ENCODE assay signal across 8 cellular contexts in the genomic region with DNA sequence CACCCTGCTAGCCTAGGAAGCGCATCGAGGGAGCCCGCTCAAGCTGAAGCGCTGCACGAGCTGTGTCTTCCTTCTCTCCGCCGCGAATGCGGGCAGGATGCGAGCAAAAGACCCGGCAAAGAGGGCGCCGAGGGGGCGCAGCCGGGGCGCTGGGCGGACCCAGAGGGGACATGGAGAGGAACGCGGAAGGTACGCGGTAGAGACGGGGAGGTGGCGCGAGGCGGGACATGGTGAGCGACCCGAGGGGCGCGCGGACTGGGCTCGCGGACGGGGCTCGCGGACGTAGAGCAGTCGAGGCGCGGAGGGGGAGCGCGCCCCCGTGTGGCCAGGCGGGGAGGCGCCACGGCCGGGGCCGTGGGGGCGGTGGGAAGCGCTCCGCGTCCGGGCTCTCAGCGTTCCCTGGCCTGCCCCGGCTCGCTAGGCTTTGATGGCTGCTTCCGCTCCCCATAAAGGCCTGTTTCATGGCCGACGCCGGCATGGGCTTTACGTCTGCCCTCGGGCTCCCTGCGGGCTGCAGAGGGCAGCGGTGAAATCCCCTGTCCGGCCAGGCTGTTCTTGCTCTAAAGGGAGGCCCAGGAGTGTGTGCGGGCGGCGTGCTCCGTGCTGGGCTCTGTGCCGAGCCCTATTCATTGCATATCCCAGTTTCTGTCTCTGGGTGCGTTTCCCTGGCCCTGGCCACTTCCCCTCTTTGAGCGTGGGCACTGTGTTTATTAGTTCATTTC. TPM values are rescaled to one million over a fixed set of nuclear protein-coding genes. Genes with fewer than 3 reads are reported as not detected.
DNase-seq lines count a peak whose midpoint lies in the region; ATAC-seq and TF ChIP-seq lines count a peak whose summit lies in the region.

No MANE protein-coding gene starts in this region.

- H3K9me3 ChIP-seq in BE2C, result no peaks in the 10 kb centered on the region
- H3K9me3 ChIP-seq in HAP-1, result no peaks in the 10 kb centered on the region
- H3K9me3 ChIP-seq in OCI-LY7 (ENCODE audit: low read length), result no peaks in the 10 kb centered on the region

- ATAC-seq in foreskin keratinocyte, result peak; percentile 87
- peak; percentile 82 to 92 for ATAC-seq in natural killer cell treated with Interleukin-12 subunit alpha and Interleukin-12 subunit beta and Interleukin-15 and Interleukin-18, amount 100 ng/mL, for 72 hours
- peak; percentile 87 for ATAC-seq in stimulated activated naive CD8-positive, alpha-beta T cell treated with anti-CD3 and anti-CD28 coated beads, Interleukin-15, amount 100 ng/mL, for 72 hours
- ATAC-seq in GM18909 (IDR thresholded peaks at IDR 0.05; ENCODE audit: poor library complexity, unreplicated experiment), result no peak

- H3K27ac ChIP-seq in OCI-LY7 (ENCODE audit: low read depth, low read length, poor library complexity, severe bottlenecking), result no peak overlapping the region
- peak overlapping the region; percentile 60 for H3K27ac ChIP-seq in foreskin keratinocyte

- no peak overlapping the region for H2AFZ ChIP-seq in OCI-LY7 (ENCODE audit: low read length)

- TF ChIP-seq CTCF in BE2C (IDR thresholded peaks at IDR 0.05; ENCODE audit: low read depth, low read length) (peak; percentile 62), OCI-LY7 (conservative IDR thresholded peaks at IDR 0.05; ENCODE audit: low read length) (peak; percentile 58), foreskin keratinocyte (conservative IDR thresholded peaks at IDR 0.05) (peak; percentile 96)

- BruUV-seq in OCI-LY7 (replicated peaks; lab: Mats Ljungman, UMichigan), result no TSS peak

- intact Hi-C loops in OCI-LY7 (cut with micrococcal nuclease; ENCODE audit: unreplicated experiment), result no loop called here

- no peak overlapping the region for H3K4me2 ChIP-seq in OCI-LY7 (ENCODE audit: low read length)

- in situ Hi-C loops in HAP-1 (cut with MboI; ENCODE audit: low sequenced_read_pairs), result no loop called here

- H3K4me3 ChIP-seq in BE2C (ENCODE audit: low read depth, low read length) (peak overlapping the region; percentile 64), HAP-1 (peak overlapping the region; percentile 40), OCI-LY7 (ENCODE audit: low read depth, low read length, poor library complexity, severe bottlenecking) (no peak overlapping the region)

- no peaks in the 10 kb centered on the region for H3K79me2 ChIP-seq in OCI-LY7 (ENCODE audit: insufficient read depth, low read depth, low read length)

- no peaks in the 10 kb centered on the region for H3K9me2 ChIP-seq in OCI-LY7 (ENCODE audit: insufficient read depth, low read length)

- H3K27me3 Mint-ChIP-seq in natural killer cell treated with Interleukin-12 subunit alpha and Interleukin-12 subunit beta and Interleukin-15 and Interleukin-18, amount 100 ng/mL, for 72 hours, result peaks cover 52 to 60% of the 10 kb centered on the region in 2 donors
- H3K27me3 Mint-ChIP-seq in stimulated activated naive CD8-positive, alpha-beta T cell treated with anti-CD3 and anti-CD28 coated beads, Interleukin-15, amount 100 ng/mL, for 72 hours, result peaks cover 100% of the 10 kb centered on the region

- peaks cover 2% of the 10 kb centered on the region for H3K9me3 Mint-ChIP-seq in natural killer cell treated with Interleukin-12 subunit alpha and Interleukin-12 subunit beta and Interleukin-15 and Interleukin-18, amount 100 ng/mL, for 72 hours
- peaks cover 12 to 13% of the 10 kb centered on the region in 2 donors for H3K9me3 Mint-ChIP-seq in stimulated activated naive CD8-positive, alpha-beta T cell treated with anti-CD3 and anti-CD28 coated beads, Interleukin-15, amount 100 ng/mL, for 72 hours

- no peak overlapping the region for H3K27ac Mint-ChIP-seq in natural killer cell treated with Interleukin-12 subunit alpha and Interleukin-12 subunit beta and Interleukin-15 and Interleukin-18, amount 100 ng/mL, for 72 hours
- H3K27ac Mint-ChIP-seq in stimulated activated naive CD8-positive, alpha-beta T cell treated with anti-CD3 and anti-CD28 coated beads, Interleukin-15, amount 100 ng/mL, for 72 hours, result no peak overlapping the region

- CTCF ChIA-PET in OCI-LY7 (lab: Charles Lee; ENCODE audit: unreplicated experiment), result no interaction called here

- DNase-seq in BE2C (peak; percentile 82), HAP-1 (ENCODE audit: low spot score in 2 of 2) (peak; percentile 56 to 82), OCI-LY7 (ENCODE audit: low spot score) (no peak), foreskin keratinocyte (peak; percentile 40 to 73)
- DNase-seq in activated effector memory CD4-positive, alpha-beta T cell treated with anti-CD3 and anti-CD28 coated beads, Interleukin-2, amount 50 U/mL, for 16 hours, result peak; percentile 79
- peak; percentile 77 for DNase-seq in natural killer cell treated with Interleukin-12 subunit alpha and Interleukin-12 subunit beta and Interleukin-15 and Interleukin-18, amount 100 ng/mL, for 72 hours (ENCODE audit: low spot score)
- peak; percentile 63 to 76 for DNase-seq in stimulated activated naive CD8-positive, alpha-beta T cell treated with anti-CD3 and anti-CD28 coated beads, Interleukin-15, amount 100 ng/mL, for 72 hours

- H3K36me3 Mint-ChIP-seq in natural killer cell treated with Interleukin-12 subunit alpha and Interleukin-12 subunit beta and Interleukin-15 and Interleukin-18, amount 100 ng/mL, for 72 hours, result peaks cover 17% of the 10 kb centered on the region

- H3K4me3 Mint-ChIP-seq in natural killer cell treated with Interleukin-12 subunit alpha and Interleukin-12 subunit beta and Interleukin-15 and Interleukin-18, amount 100 ng/mL, for 72 hours, result peak overlapping the region; percentile 58
- peak overlapping the region; percentile 74 to 83 for H3K4me3 Mint-ChIP-seq in stimulated activated naive CD8-positive, alpha-beta T cell treated with anti-CD3 and anti-CD28 coated beads, Interleukin-15, amount 100 ng/mL, for 72 hours

- H3K4me1 ChIP-seq in BE2C, result no peaks in the 10 kb centered on the region
- peaks cover 4% of the 10 kb centered on the region; the same call in 1 of the 2 replicates for H3K4me1 ChIP-seq in HAP-1
- no peaks in the 10 kb centered on the region for H3K4me1 ChIP-seq in OCI-LY7 (ENCODE audit: insufficient read depth, low read length, poor library complexity, severe bottlenecking)
- no peaks in the 10 kb centered on the region for H3K4me1 ChIP-seq in foreskin keratinocyte

- H3K36me3 ChIP-seq in BE2C (no peaks in the 10 kb centered on the region), HAP-1 (replicated peaks) (no peaks in the 10 kb centered on the region), OCI-LY7 (ENCODE audit: insufficient read depth, low read length) (no peaks in the 10 kb centered on the region)

- H4K20me1 ChIP-seq in OCI-LY7 (ENCODE audit: insufficient read depth, low read length), result no peaks in the 10 kb centered on the region

- POLR2A ChIA-PET in OCI-LY7 (lab: Charles Lee), result no interaction called here

- H3K4me1 Mint-ChIP-seq in natural killer cell treated with Interleukin-12 subunit alpha and Interleukin-12 subunit beta and Interleukin-15 and Interleukin-18, amount 100 ng/mL, for 72 hours (ENCODE audit: low read depth in 2 of 2), result peaks cover 4 to 5% of the 10 kb centered on the region in 2 donors
- H3K4me1 Mint-ChIP-seq in stimulated activated naive CD8-positive, alpha-beta T cell treated with anti-CD3 and anti-CD28 coated beads, Interleukin-15, amount 100 ng/mL, for 72 hours, result peaks cover 14% of the 10 kb centered on the region

- no peaks in the 10 kb centered on the region for H3K27me3 ChIP-seq in BE2C
- H3K27me3 ChIP-seq in HAP-1 (ENCODE audit: low read depth), result peaks cover 12% of the 10 kb centered on the region
- H3K27me3 ChIP-seq in foreskin keratinocyte, result peaks cover 27% of the 10 kb centered on the region

RNA-seq across cellular contexts. Expression of a gene that starts 31.2 kb away (rescaled TPM):
- polyA plus RNA-seq in BE2C (2012; ENCODE audit: insufficient read depth, insufficient read length, low read depth), result 1.8 TPM
- not detected in 2 replicates for total RNA-seq in OCI-LY7 (2014; rRNA removed; shearing (Covaris generic))
- total RNA-seq in OCI-LY7 (2022) (not detected in 2 replicates), foreskin keratinocyte (177 and 190 TPM in 2 replicates)
- polyA plus RNA-seq in foreskin keratinocyte, result 211 and 233 TPM in 2 replicates
- total RNA-seq in natural killer cell treated with Interleukin-12 subunit alpha and Interleukin-12 subunit beta and Interleukin-15 and Interleukin-18, amount 100 ng/mL, for 72 hours, result not detected

RNA-seq across cellular contexts. Expression of a gene that starts 41.7 kb away (rescaled TPM):
- 43.1 TPM for polyA plus RNA-seq in BE2C (2012; ENCODE audit: insufficient read depth, insufficient read length, low read depth)
- 1.9 and 3.4 TPM in 2 replicates for total RNA-seq in OCI-LY7 (2014; rRNA removed; shearing (Covaris generic))
- total RNA-seq in OCI-LY7 (2022) (3.1 and 3.8 TPM in 2 replicates), foreskin keratinocyte (17.3 and 20.0 TPM in 2 replicates)
- polyA plus RNA-seq in foreskin keratinocyte, result 23.0 and 24.2 TPM in 2 replicates
- total RNA-seq in natural killer cell treated with Interleukin-12 subunit alpha and Interleukin-12 subunit beta and Interleukin-15 and Interleukin-18, amount 100 ng/mL, for 72 hours, result 1 to 10 TPM; 1.1 to 1.9 TPM

Comparison
In these comparisons a context has a peak if more than half of its experiments do, and no peak if none do; other contexts are left out.
1. RNA of a gene that starts 31.2 kb away (total RNA-seq): 177 to 190 TPM in foreskin keratinocyte; not detected in OCI-LY7 and not detected in natural killer cell treated with Interleukin-12 subunit alpha and Interleukin-12 subunit beta and Interleukin-15 and Interleukin-18, amount 100 ng/mL, for 72 hours; every median in the first group is over 100 times any median in the second.
2. Peak in every context shown above with its lines, with median percentiles within 50 percentile points of each other: CTCF ChIP-seq.